Comparison of ENCODE assay signal across 8 cellular contexts in genomic region chrX:17535229-17535628, GRCh38.
DNase-seq lines count a peak whose midpoint lies in the region; ATAC-seq and TF ChIP-seq lines count a peak whose summit lies in the region.

No MANE protein-coding gene starts in this region.

- intact Hi-C loops in activated CD4-positive, alpha-beta memory T cell treated with anti-CD3 and anti-CD28 coated beads for 36 hours (cut with micrococcal nuclease): loop anchor here (1.0 kb wide), 2 partner anchors 56 to 155 kb away; no protein-coding TSS in a partner anchor

- TF ChIP-seq CTCF in GM12872 (IDR thresholded peaks at IDR 0.05; ENCODE audit: insufficient read depth, low read depth, low read length): peak; percentile 58

- no peak overlapping the region for H3K4me3 Mint-ChIP-seq in activated CD4-positive, alpha-beta memory T cell treated with anti-CD3 and anti-CD28 coated beads for 36 hours

- H3K27ac Mint-ChIP-seq in activated CD4-positive, alpha-beta memory T cell treated with anti-CD3 and anti-CD28 coated beads for 36 hours: no peak overlapping the region

- CTCF ChIA-PET in activated CD4-positive, alpha-beta memory T cell treated with anti-CD3 and anti-CD28 coated beads for 36 hours (lab: Charles Lee): interaction anchor here (1.3 to 1.6 kb wide), 5 partner anchors 19 to 293 kb away, joined by 3 to 6 read pairs (median 5); no protein-coding TSS in a partner anchor

- no peaks in the 10 kb centered on the region for H3K9me3 Mint-ChIP-seq in activated CD4-positive, alpha-beta memory T cell treated with anti-CD3 and anti-CD28 coated beads for 36 hours

- H3K27me3 Mint-ChIP-seq in activated CD4-positive, alpha-beta memory T cell treated with anti-CD3 and anti-CD28 coated beads for 36 hours: no peaks in the 10 kb centered on the region

- peak; percentile 69 for DNase-seq in activated CD4-positive, alpha-beta memory T cell treated with anti-CD3 and anti-CD28 coated beads for 36 hours
- DNase-seq in hepatic stellate cell (ENCODE audit: low spot score) (peak; percentile 21), NCI-H2227 (lab: John Stamatoyannopoulos, UW; ENCODE audit: unreplicated experiment) (no peak), NCI-H1694 treated with DMSO at 0.1 percent for 48 hours (lab: John Stamatoyannopoulos, UW) (no peak)
- peak; percentile 15 for DNase-seq in stimulated activated CD8-positive, alpha-beta memory T cell treated with anti-CD3 and anti-CD28 coated beads, Interleukin-4, amount 100 ng/mL, for 24 hours (ENCODE audit: low read depth)

- ATAC-seq in HG02981 (IDR thresholded peaks at IDR 0.05; ENCODE audit: unreplicated experiment): peak; percentile 60
- ATAC-seq in GM18505 (IDR thresholded peaks at IDR 0.05; ENCODE audit: unreplicated experiment): no peak

- POLR2A ChIA-PET in activated CD4-positive, alpha-beta memory T cell treated with anti-CD3 and anti-CD28 coated beads for 36 hours (lab: Charles Lee): no interaction called here

- H3K36me3 Mint-ChIP-seq in activated CD4-positive, alpha-beta memory T cell treated with anti-CD3 and anti-CD28 coated beads for 36 hours: no peaks in the 10 kb centered on the region

- H3K4me1 Mint-ChIP-seq in activated CD4-positive, alpha-beta memory T cell treated with anti-CD3 and anti-CD28 coated beads for 36 hours (ENCODE audit: low read depth): peaks cover 17% of the 10 kb centered on the region

- TF ChIP-seq POLR2A in GM18505 (IDR thresholded peaks at IDR 0.05; ENCODE audit: borderline replicate concordance, extremely low read depth, insufficient read depth, insufficient read length): no peak

Comparison
In these comparisons a context has a peak if more than half of its experiments do, and no peak if none do; other contexts are left out.
1. DNase-seq: peak in activated CD4-positive, alpha-beta memory T cell treated with anti-CD3 and anti-CD28 coated beads for 36 hours (single experiment), hepatic stellate cell (single experiment) and stimulated activated CD8-positive, alpha-beta memory T cell treated with anti-CD3 and anti-CD28 coated beads, Interleukin-4, amount 100 ng/mL, for 24 hours (single experiment); none in NCI-H2227 (single experiment) and NCI-H1694 treated with DMSO at 0.1 percent for 48 hours (single experiment).